Comparison of ENCODE assay signal across 8 cellular contexts in the genomic region with DNA sequence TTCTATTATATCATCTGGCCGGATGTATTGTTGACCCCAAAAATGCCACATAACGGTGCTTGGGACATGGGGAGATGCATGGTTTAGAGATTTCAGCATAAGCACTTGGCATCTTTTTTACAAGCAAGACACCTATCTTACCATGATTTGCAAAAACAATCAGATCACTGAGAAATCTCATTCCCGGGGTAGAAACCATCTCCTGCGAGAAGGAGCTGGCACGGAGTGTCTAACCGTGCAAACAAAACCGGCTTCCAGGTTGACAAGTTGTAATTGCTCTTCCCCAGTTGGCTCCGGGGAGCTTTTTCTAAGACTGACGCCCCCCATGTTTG. TPM values are rescaled to one million over a fixed set of nuclear protein-coding genes. Genes with fewer than 3 reads are reported as not detected.
A peak's percentile ranks its signal among the peaks of the same experiment; 100 is the strongest.
DNase-seq lines count a peak whose midpoint lies in the region; ATAC-seq and TF ChIP-seq lines count a peak whose summit lies in the region.

No MANE protein-coding gene starts in this region.

- H4K20me1 ChIP-seq in osteoblast (ENCODE audit: insufficient read depth, low read length), result no peaks in the 10 kb centered on the region

- peak overlapping the region; percentile 67 for H2AFZ ChIP-seq in osteoblast (ENCODE audit: low read length)

- ATAC-seq in activated CD4-positive, CD25-positive, alpha-beta regulatory T cell treated with anti-CD3 and anti-CD28 coated beads, Interleukin-2, amount 50 U/mL, for 24 hours, result no peak
- ATAC-seq in HG03139 (IDR thresholded peaks at IDR 0.05; ENCODE audit: unreplicated experiment) (no peak), HG03520 (IDR thresholded peaks at IDR 0.05; ENCODE audit: unreplicated experiment) (no peak)

- no peaks in the 10 kb centered on the region for H3K27me3 ChIP-seq in GM06990 (replicated peaks; ENCODE audit: control insufficient read depth, insufficient read depth, low read length)
- H3K27me3 ChIP-seq in ectodermal cell (ENCODE audit: control insufficient read depth, insufficient read depth, low read length, poor library complexity, severe bottlenecking), result peaks cover 52% of the 10 kb centered on the region
- H3K27me3 ChIP-seq in osteoblast (ENCODE audit: insufficient read depth, low read length), result peaks cover 3% of the 10 kb centered on the region

- no peak for DNase-seq in GM06990 (ENCODE audit: extremely low read depth, insufficient read length)
- DNase-seq in NB4 (ENCODE audit: low read depth), result no peak
- peak; percentile 85 for DNase-seq in osteoblast (ENCODE audit: insufficient read length, low spot score, missing footprints)
- no peak for DNase-seq in dedifferentiated amniotic fluid mesenchymal stem cell (ENCODE audit: extremely low spot score)

- no peaks in the 10 kb centered on the region for H3K9me3 ChIP-seq in ectodermal cell (ENCODE audit: control insufficient read depth, low read length)
- no peaks in the 10 kb centered on the region for H3K9me3 ChIP-seq in osteoblast (ENCODE audit: low read depth, low read length)

- peaks cover 10% of the 10 kb centered on the region for H3K79me2 ChIP-seq in osteoblast (ENCODE audit: insufficient read depth, low read length)

- H3K4me3 ChIP-seq in GM06990 (replicated peaks; ENCODE audit: low read depth, low read length) (peak overlapping the region; percentile 88), NB4 (ENCODE audit: low read depth, low read length) (peak overlapping the region; percentile 85), ectodermal cell (ENCODE audit: insufficient read depth, low read depth, low read length) (peak overlapping the region; percentile 79), osteoblast (ENCODE audit: insufficient read depth, low read length) (peak overlapping the region; percentile 84)

- H3K27ac ChIP-seq in ectodermal cell (ENCODE audit: insufficient read depth, low read depth, low read length, poor library complexity, severe bottlenecking) (no peak overlapping the region), osteoblast (ENCODE audit: low read depth, low read length) (peak overlapping the region; percentile 67)

- H3K4me2 ChIP-seq in osteoblast (ENCODE audit: insufficient read depth, low read length), result peak overlapping the region; percentile 82

- H3K4me1 ChIP-seq in ectodermal cell (ENCODE audit: control insufficient read depth, insufficient read depth, low read length) (peaks cover 20% of the 10 kb centered on the region), osteoblast (ENCODE audit: insufficient read depth, low read length) (peaks cover 25% of the 10 kb centered on the region)

- no peak for TF ChIP-seq POLR2A in NB4 (IDR thresholded peaks at IDR 0.05; ENCODE audit: extremely low read depth, insufficient read length)

- TF ChIP-seq CTCF in GM06990 (IDR thresholded peaks at IDR 0.05; ENCODE audit: insufficient read depth, low read length, poor library complexity, severe bottlenecking) (no peak), NB4 (IDR thresholded peaks at IDR 0.05; ENCODE audit: low read depth, low read length) (no peak), osteoblast (IDR thresholded peaks at IDR 0.05; ENCODE audit: extremely low read depth, low read depth, low read length) (no peak)

- WGBS in ectodermal cell, 2 experiments, result 21 to 28% methylated on average over 9 of the region's 9 CpGs

- H3K36me3 ChIP-seq in GM06990 (ENCODE audit: control insufficient read depth, insufficient read depth, low read length), result no peaks in the 10 kb centered on the region; the same call in 1 of the 2 replicates
- no peaks in the 10 kb centered on the region for H3K36me3 ChIP-seq in ectodermal cell (ENCODE audit: control insufficient read depth, insufficient read depth, low read length)
- H3K36me3 ChIP-seq in osteoblast (ENCODE audit: insufficient read depth, low read length), result no peaks in the 10 kb centered on the region

RNA-seq across cellular contexts. Expression of a gene that starts 1.0 kb away (rescaled TPM):
- 0.17 TPM for polyA plus RNA-seq in ectodermal cell (2013, experiment 1 of 4)
- polyA plus RNA-seq in ectodermal cell (2013, experiment 2 of 4), result 0.30 TPM
- polyA plus RNA-seq in ectodermal cell (2013, experiment 3 of 4), result 0.16 TPM
- 0.24 TPM for polyA plus RNA-seq in ectodermal cell (2013, experiment 4 of 4)
- 1.4 and 3.8 TPM in 2 replicates for total RNA-seq in osteoblast

RNA-seq across cellular contexts. Expression of a gene that starts 1.4 kb away (rescaled TPM):
- polyA plus RNA-seq in ectodermal cell (2013, experiment 1 of 4), result 11.0 TPM
- 12.4 TPM for polyA plus RNA-seq in ectodermal cell (2013, experiment 2 of 4)
- 7.8 TPM for polyA plus RNA-seq in ectodermal cell (2013, experiment 3 of 4)
- 12.0 TPM for polyA plus RNA-seq in ectodermal cell (2013, experiment 4 of 4)
- 7.6 and 7.7 TPM in 2 replicates for total RNA-seq in osteoblast

RNA-seq across cellular contexts. Expression of a gene that starts 42.1 kb away (rescaled TPM):
- polyA plus RNA-seq in ectodermal cell (2013, experiment 1 of 4), result 113 TPM
- 104 TPM for polyA plus RNA-seq in ectodermal cell (2013, experiment 2 of 4)
- 90.3 TPM for polyA plus RNA-seq in ectodermal cell (2013, experiment 3 of 4)
- polyA plus RNA-seq in ectodermal cell (2013, experiment 4 of 4), result 101 TPM
- 80.3 and 84.0 TPM in 2 replicates for total RNA-seq in osteoblast
